25 cellular contexts compared by ENCODE assay signal in the genomic region with DNA sequence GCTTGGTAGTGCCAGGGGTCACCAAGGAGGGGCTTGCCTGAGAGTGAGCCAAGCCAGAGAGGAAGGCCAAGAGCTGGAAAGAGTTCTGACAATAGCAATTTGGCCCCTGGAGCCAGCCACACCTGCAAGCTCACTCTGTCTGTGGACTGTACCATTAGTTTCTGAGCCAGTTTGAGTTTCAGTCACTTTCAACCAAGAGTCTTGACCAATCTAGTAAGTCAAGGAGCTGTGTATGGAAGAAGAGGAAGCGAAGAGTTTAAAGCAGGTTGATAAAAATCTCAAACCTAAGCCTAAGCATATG. TPM values are rescaled to one million over a fixed set of nuclear protein-coding genes. Genes with fewer than 3 reads are reported as not detected.
DNase-seq lines count a peak whose midpoint lies in the region; FAIRE-seq and TF ChIP-seq lines count a peak whose summit lies in the region.
"Had no signal": no experiment of that assay in that cellular context is flagged by ENCODE, and none has a peak within 500 bp of the region (broad histone marks: within the 10 kb centered on the region; RNA-seq: fewer than 3 reads in every experiment).

No MANE protein-coding gene starts in this region.

- peak overlapping the region; percentile 35 for H3K9ac ChIP-seq in astrocyte (ENCODE audit: low read length)
- no peak overlapping the region for H3K9ac ChIP-seq in neural progenitor cell

- H3K9me3 Mint-ChIP-seq in astrocyte (ENCODE audit: unreplicated experiment), result no peaks in the 10 kb centered on the region
- no peaks in the 10 kb centered on the region for H3K9me3 Mint-ChIP-seq in neural crest cell
- H3K9me3 Mint-ChIP-seq in neural progenitor cell, result peaks cover 2% of the 10 kb centered on the region
- H3K9me3 Mint-ChIP-seq: activated naive CD8-positive, alpha-beta T cell treated with anti-CD3 and anti-CD28 coated beads for 36 hours; CD4-positive, alpha-beta T cell; natural killer cell treated with Interleukin-12 subunit alpha and Interleukin-12 subunit beta and Interleukin-15 and Interleukin-18, amount 100 ng/mL, for 72 hours had no signal

- H3K27ac Mint-ChIP-seq in astrocyte (ENCODE audit: unreplicated experiment) (peak overlapping the region; percentile 92), neural crest cell (ENCODE audit: unreplicated experiment) (peak overlapping the region; percentile 97), neural progenitor cell (no peak overlapping the region)
- H3K27ac Mint-ChIP-seq: activated naive CD8-positive, alpha-beta T cell treated with anti-CD3 and anti-CD28 coated beads for 36 hours; CD4-positive, alpha-beta T cell; natural killer cell treated with Interleukin-12 subunit alpha and Interleukin-12 subunit beta and Interleukin-15 and Interleukin-18, amount 100 ng/mL, for 72 hours had no signal

- peaks cover 44% of the 10 kb centered on the region for H3K4me1 Mint-ChIP-seq in astrocyte (ENCODE audit: low read depth, unreplicated experiment)
- peaks cover 52% of the 10 kb centered on the region for H3K4me1 Mint-ChIP-seq in neural crest cell
- peaks cover 32% of the 10 kb centered on the region for H3K4me1 Mint-ChIP-seq in neural progenitor cell

- H3K36me3 Mint-ChIP-seq in astrocyte (ENCODE audit: low read depth, unreplicated experiment), result peaks cover 10% of the 10 kb centered on the region
- peaks cover 10% of the 10 kb centered on the region for H3K36me3 Mint-ChIP-seq in neural crest cell (ENCODE audit: low read depth)
- H3K36me3 Mint-ChIP-seq in neural progenitor cell, result peaks cover 9% of the 10 kb centered on the region
- H3K36me3 Mint-ChIP-seq: natural killer cell treated with Interleukin-12 subunit alpha and Interleukin-12 subunit beta and Interleukin-15 and Interleukin-18, amount 100 ng/mL, for 72 hours had no signal

- CTCF ChIA-PET in A673 (lab: Charles Lee), result no interaction called here

- FAIRE-seq in astrocyte (lab: Jason Lieb, UNC), result no peak
- FAIRE-seq: kidney had no signal

- H3K27me3 ChIP-seq in A673 (replicated peaks; ENCODE audit: insufficient read depth, low read depth, low read length, poor library complexity), result no peaks in the 10 kb centered on the region
- H3K27me3 ChIP-seq in astrocyte (ENCODE audit: insufficient read depth, low read length), result no peaks in the 10 kb centered on the region
- H3K27me3 ChIP-seq in neural progenitor cell, result no peaks in the 10 kb centered on the region
- H3K27me3 ChIP-seq: spleen had no signal

- peak overlapping the region; percentile 54 for H3K4me3 Mint-ChIP-seq in astrocyte (ENCODE audit: unreplicated experiment)
- H3K4me3 Mint-ChIP-seq in neural crest cell, result peak overlapping the region; percentile 2
- no peak overlapping the region for H3K4me3 Mint-ChIP-seq in neural progenitor cell
- H3K4me3 Mint-ChIP-seq: activated naive CD8-positive, alpha-beta T cell treated with anti-CD3 and anti-CD28 coated beads for 36 hours; brain; CD4-positive, alpha-beta T cell; natural killer cell treated with Interleukin-12 subunit alpha and Interleukin-12 subunit beta and Interleukin-15 and Interleukin-18, amount 100 ng/mL, for 72 hours had no signal

- DNase-seq in A673 (ENCODE audit: low spot score), result no peak
- DNase-seq in MV-4-11 (lab: John Stamatoyannopoulos, UW), result peak; percentile 35
- DNase-seq in astrocyte (ENCODE audit: low read depth), result no peak
- DNase-seq in neural crest cell (ENCODE audit: low read depth, low spot score), result peak; percentile 18
- no peak for DNase-seq in inferior parietal cortex (ENCODE audit: extremely low spot score)
- no peak for DNase-seq in neural progenitor cell (ENCODE audit: low spot score)
- DNase-seq in H4 (ENCODE audit: low spot score), result no peak
- DNase-seq in activated effector memory CD4-positive, alpha-beta T cell treated with Interleukin-2 at 50 U/mL for 16 hours, result no peak
- DNase-seq: activated naive CD8-positive, alpha-beta T cell treated with anti-CD3 and anti-CD28 coated beads for 36 hours; CD4-positive, alpha-beta T cell; cortex of kidney; DMS153; GDM1; hippocampal formation; kidney; NCI-H1048; NCI-H2081 treated with DMSO at 0.1 percent for 48 hours; NCI-H524; spleen; stimulated activated CD4-positive, alpha-beta T cell treated with anti-CD3 and anti-CD28 coated beads, Interleukin-4, amount 100 ng/mL, for 4 hours; T1000 had no signal

- H3K27ac ChIP-seq in A673 (ENCODE audit: low read depth, low read length, poor library complexity, severe bottlenecking), result peak overlapping the region; percentile 31
- peak overlapping the region; percentile 81 for H3K27ac ChIP-seq in astrocyte (ENCODE audit: low read depth, low read length)
- no peak overlapping the region for H3K27ac ChIP-seq in neural progenitor cell
- H3K27ac ChIP-seq: prostate gland had no signal

- H3K27me3 Mint-ChIP-seq in astrocyte (ENCODE audit: low read depth, unreplicated experiment), result no peaks in the 10 kb centered on the region
- H3K27me3 Mint-ChIP-seq in neural crest cell (ENCODE audit: low read depth), result no peaks in the 10 kb centered on the region
- H3K27me3 Mint-ChIP-seq in neural progenitor cell (ENCODE audit: insufficient read depth, low read depth), result peaks cover 3% of the 10 kb centered on the region
- H3K27me3 Mint-ChIP-seq: activated naive CD8-positive, alpha-beta T cell treated with anti-CD3 and anti-CD28 coated beads for 36 hours; CD4-positive, alpha-beta T cell; natural killer cell treated with Interleukin-12 subunit alpha and Interleukin-12 subunit beta and Interleukin-15 and Interleukin-18, amount 100 ng/mL, for 72 hours had no signal

- H3K4me1 ChIP-seq in A673 (ENCODE audit: insufficient read depth, low read length, poor library complexity, severe bottlenecking), result peaks cover 44% of the 10 kb centered on the region
- H3K4me1 ChIP-seq in astrocyte (ENCODE audit: insufficient read depth, low read length), result peaks cover 72% of the 10 kb centered on the region
- H3K4me1 ChIP-seq in neural progenitor cell, result no peaks in the 10 kb centered on the region
- H3K4me1 ChIP-seq: prostate gland had no signal

- peaks cover 4% of the 10 kb centered on the region for H4K20me1 ChIP-seq in astrocyte (ENCODE audit: insufficient read depth, low read length)
- no peaks in the 10 kb centered on the region for H4K20me1 ChIP-seq in neural progenitor cell (ENCODE audit: low read depth)

- no peaks in the 10 kb centered on the region for H3F3A ChIP-seq in neural progenitor cell (ENCODE audit: low read depth)

- peaks cover 7% of the 10 kb centered on the region for H3K36me3 ChIP-seq in A673 (ENCODE audit: insufficient read depth, low read length, poor library complexity, severe bottlenecking)
- H3K36me3 ChIP-seq in astrocyte (ENCODE audit: insufficient read depth, low read length), result peaks cover 8% of the 10 kb centered on the region
- H3K36me3 ChIP-seq in neural progenitor cell, result no peaks in the 10 kb centered on the region
- H3K36me3 ChIP-seq: prostate gland had no signal

- H3K4me2 ChIP-seq in astrocyte (ENCODE audit: low read length) (peak overlapping the region; percentile 66), neural progenitor cell (no peak overlapping the region)

- H3K79me2 ChIP-seq in astrocyte (ENCODE audit: insufficient read depth, low read length) (peaks cover 22% of the 10 kb centered on the region), neural progenitor cell (ENCODE audit: low read depth) (no peaks in the 10 kb centered on the region)

- TF ChIP-seq CTCF in A673 (conservative IDR thresholded peaks at IDR 0.05; ENCODE audit: low read depth, low read length), result no peak
- TF ChIP-seq CTCF in astrocyte (IDR thresholded peaks at IDR 0.05; ENCODE audit: insufficient read depth, low read depth, low read length), result no peak
- no peak for TF ChIP-seq CTCF in neural crest cell (conservative IDR thresholded peaks at IDR 0.05)
- TF ChIP-seq CTCF in neural progenitor cell (IDR thresholded peaks at IDR 0.05), result no peak

- intact Hi-C loops in A673 (cut with micrococcal nuclease; ENCODE audit: unreplicated experiment), result loop anchor here (5.0 kb wide), 1 partner anchor 35 kb away; no protein-coding TSS in a partner anchor

- POLR2A ChIA-PET in A673 (lab: Charles Lee; ENCODE audit: low non-redundant PET), result no interaction called here

- H3K4me3 ChIP-seq in A673 (ENCODE audit: low read depth, low read length, poor library complexity, severe bottlenecking), result no peak overlapping the region
- no peak overlapping the region for H3K4me3 ChIP-seq in astrocyte (ENCODE audit: insufficient read depth, low read depth, low read length)
- H3K4me3 ChIP-seq in neural progenitor cell, result no peak overlapping the region
- H3K4me3 ChIP-seq: GM12878, prostate gland had no signal

- no TSS peak for BruUV-seq in A673 (replicated peaks; lab: Mats Ljungman, UMichigan)

- H2AFZ ChIP-seq in astrocyte (ENCODE audit: low read depth, low read length) (no peak overlapping the region), neural progenitor cell (replicated peaks) (no peak overlapping the region)

- H3K9me3 ChIP-seq in A673 (ENCODE audit: low read depth, low read length, poor library complexity, severe bottlenecking), result peaks cover 6% of the 10 kb centered on the region
- no peaks in the 10 kb centered on the region for H3K9me3 ChIP-seq in astrocyte (ENCODE audit: insufficient read depth, low read depth, low read length)
- no peaks in the 10 kb centered on the region for H3K9me3 ChIP-seq in neural progenitor cell (ENCODE audit: low read depth)
- H3K9me3 ChIP-seq: prostate gland had no signal

RNA-seq across cellular contexts. Expression of a gene that starts 38.5 kb away (rescaled TPM):
- total RNA-seq in A673 (2021), result 18.2 and 19.7 TPM in 2 replicates
- 12.0 and 13.6 TPM in 2 replicates for total RNA-seq in astrocyte
- total RNA-seq in neural crest cell, result 14.4 and 15.4 TPM in 2 replicates
- 3.1 and 4.3 TPM in 2 replicates for total RNA-seq in neural progenitor cell (ENCODE audit: low replicate concordance)
- 3.2 and 3.7 TPM in 2 replicates for total RNA-seq in H4 (2014; rRNA removed; shearing (Covaris generic))

Comparison
In these comparisons a context has a peak if more than half of its experiments do, and no peak if none do; other contexts are left out.
1. DNase-seq: peak in MV-4-11 (single experiment) and neural crest cell (single experiment); none in A673 (single experiment), astrocyte (single experiment), inferior parietal cortex (single experiment), neural progenitor cell (single experiment), H4 (single experiment) and activated effector memory CD4-positive, alpha-beta T cell treated with Interleukin-2 at 50 U/mL for 16 hours (single experiment).